In genomic region chr9:113875917-113876805, GRCh38 we compare ENCODE assay signal across 8 cellular contexts. TPM values are rescaled to one million over a fixed set of nuclear protein-coding genes. Genes with fewer than 3 reads are reported as not detected.
DNase-seq lines count a peak whose midpoint lies in the region; ATAC-seq and TF ChIP-seq lines count a peak whose summit lies in the region.

Gene ZNF618 (plus strand): TSS chr9:113876309. CDS start chr9:113876381, 72 bp downstream.

- H3K27ac ChIP-seq in CD4-positive, alpha-beta memory T cell (ENCODE audit: low read depth, low read length): no peak within 1 kb of the TSS
- H3K27ac ChIP-seq in PC-9: no peak within 1 kb of the TSS

- H3K36me3 ChIP-seq in CD4-positive, alpha-beta memory T cell (ENCODE audit: insufficient read depth, low read length): no peaks in the 10 kb centered on the region
- H3K36me3 ChIP-seq in PC-9 (ENCODE audit: low read depth): no peaks in the 10 kb centered on the region
- no peaks in the 10 kb centered on the region for H3K36me3 ChIP-seq in skeletal muscle satellite cell (ENCODE audit: insufficient read depth, low read length)

- peak within 1 kb of the TSS; percentile 92 for H3K4me2 ChIP-seq in PC-9
- peak within 1 kb of the TSS; percentile 78 for H3K4me2 ChIP-seq in skeletal muscle satellite cell (ENCODE audit: low read length)

- POLR2A ChIA-PET in CD4-positive, alpha-beta memory T cell (lab: Charles Lee; ENCODE audit: partially characterized antibody): no interaction called here
- POLR2A ChIA-PET in PC-9 (lab: Charles Lee; ENCODE audit: unreplicated experiment): no interaction called here
- POLR2A ChIA-PET in MCF 10A (lab: Yijun Ruan, JAX): interaction anchor here (0.6 to 2.4 kb wide), 3 partner anchors 29 to 68 kb away, joined by 4 to 5 read pairs (median 4); no protein-coding TSS in a partner anchor

- peaks cover 0 to 7% (median 4%) of the 10 kb centered on the region in 4 donors for H3K4me1 Mint-ChIP-seq in CD4-positive, alpha-beta memory T cell
- H3K4me1 Mint-ChIP-seq in MCF 10A (ENCODE audit: insufficient read depth, unreplicated experiment): peaks cover 12% of the 10 kb centered on the region

- no peaks in the 10 kb centered on the region for H3K27me3 ChIP-seq in CD4-positive, alpha-beta memory T cell (ENCODE audit: insufficient read depth, low read length)
- H3K27me3 ChIP-seq in PC-9 (ENCODE audit: insufficient read depth, low read depth) (peaks cover 53% of the 10 kb centered on the region), skeletal muscle satellite cell (ENCODE audit: control insufficient read depth, insufficient read depth, low read length) (peaks cover 14% of the 10 kb centered on the region)

- H3K79me2 ChIP-seq in PC-9 (ENCODE audit: low read depth): no peaks in the 10 kb centered on the region

- H4K20me1 ChIP-seq in PC-9 (ENCODE audit: insufficient read depth): no peaks in the 10 kb centered on the region

- CTCF ChIA-PET in CD4-positive, alpha-beta memory T cell (lab: Charles Lee; ENCODE audit: partially characterized antibody): interaction anchor here (0.8 kb wide), 1 partner anchor 36 kb away, joined by 3 read pairs; no protein-coding TSS in a partner anchor
- CTCF ChIA-PET in PC-9 (lab: Charles Lee) (interaction anchor here (0.5 to 1.1 kb wide), 3 partner anchors 110 to 201 kb away, joined by 3 to 10 read pairs (median 4); no protein-coding TSS in a partner anchor), MCF 10A (lab: Yijun Ruan, JAX) (interaction anchor here (1.1 to 4.1 kb wide), 10 partner anchors 13 to 194 kb away, joined by 3 to 20 read pairs (median 4); no protein-coding TSS in a partner anchor)

- ATAC-seq in GM19372 (IDR thresholded peaks at IDR 0.05; ENCODE audit: low read depth, unreplicated experiment) (peak; percentile 78), GM19467 (IDR thresholded peaks at IDR 0.05; ENCODE audit: unreplicated experiment) (no peak)

- H3K4me3 Mint-ChIP-seq in CD4-positive, alpha-beta memory T cell: peak within 1 kb of the TSS; percentile 88 to 99 (median 96)
- peak within 1 kb of the TSS; percentile 85 for H3K4me3 Mint-ChIP-seq in MCF 10A (ENCODE audit: unreplicated experiment)

- intact Hi-C loops in CD4-positive, alpha-beta memory T cell (cut with micrococcal nuclease): loop anchor here (1.0 kb wide), 1 partner anchor 69 kb away; no protein-coding TSS in a partner anchor
- intact Hi-C loops in PC-9 (cut with micrococcal nuclease; ENCODE audit: unreplicated experiment): loop anchor here (2.0 to 10.0 kb wide), 2 partner anchors 141 to 193 kb away; no protein-coding TSS in a partner anchor
- intact Hi-C loops in MCF 10A (cut with micrococcal nuclease): loop anchor here (1.0 to 2.0 kb wide), 2 partner anchors 69 to 87 kb away; no protein-coding TSS in a partner anchor

- no peak for TF ChIP-seq CTCF in PC-9 (conservative IDR thresholded peaks at IDR 0.05)
- no peak for TF ChIP-seq CTCF in MCF 10A (IDR thresholded peaks at IDR 0.05; ENCODE audit: unreplicated experiment)

- H3K4me3 ChIP-seq in CD4-positive, alpha-beta memory T cell (ENCODE audit: low read length in 2 of 2): peak within 1 kb of the TSS; percentile 43 to 47
- H3K4me3 ChIP-seq in PC-9: peak within 1 kb of the TSS; percentile 80
- H3K4me3 ChIP-seq in skeletal muscle satellite cell (ENCODE audit: low read length): peak within 1 kb of the TSS; percentile 79

- peaks cover 6 to 10% of the 10 kb centered on the region in 2 donors for H3K27me3 Mint-ChIP-seq in CD4-positive, alpha-beta memory T cell
- H3K27me3 Mint-ChIP-seq in MCF 10A (ENCODE audit: insufficient read depth, unreplicated experiment): peaks cover 2% of the 10 kb centered on the region

- DNase-seq in CD4-positive, alpha-beta memory T cell: peak in 4 of 5 donors; percentile 3 to 12 (median 8)
- DNase-seq in PC-9 (peak in 1 of 2 experiments; percentile 10), MCF 10A (ENCODE audit: unreplicated experiment) (peak; percentile 32), iPS-NIHi11 (ENCODE audit: low spot score) (peak; percentile 84), NCI-H2107 (lab: John Stamatoyannopoulos, UW) (no peak)

- H3K27ac Mint-ChIP-seq in CD4-positive, alpha-beta memory T cell: peak within 1 kb of the TSS in 3 of 7 donors; percentile 10 to 81 (median 33)
- H3K27ac Mint-ChIP-seq in MCF 10A (ENCODE audit: low read depth, unreplicated experiment): peak within 1 kb of the TSS; percentile 81

- BruUV-seq in PC-9 (replicated peaks; lab: Mats Ljungman, UMichigan): no TSS peak
- no TSS peak for BruUV-seq in MCF 10A (replicated peaks; lab: Mats Ljungman, UMichigan)

- peaks cover 0 to 2% of the 10 kb centered on the region in 2 donors for H3K36me3 Mint-ChIP-seq in CD4-positive, alpha-beta memory T cell
- no peaks in the 10 kb centered on the region for H3K36me3 Mint-ChIP-seq in MCF 10A (ENCODE audit: insufficient read depth, unreplicated experiment)

- H3K9me3 ChIP-seq in CD4-positive, alpha-beta memory T cell (ENCODE audit: control insufficient read depth in 1 of 2, low read length in 2 of 2): no peaks in the 10 kb centered on the region
- no peaks in the 10 kb centered on the region for H3K9me3 ChIP-seq in PC-9 (ENCODE audit: insufficient read depth, low read depth)
- H3K9me3 ChIP-seq in skeletal muscle satellite cell (replicated peaks; ENCODE audit: low read length): no peaks in the 10 kb centered on the region

- H2AFZ ChIP-seq in PC-9: peak within 1 kb of the TSS; percentile 93

- H3K4me1 ChIP-seq in CD4-positive, alpha-beta memory T cell (ENCODE audit: insufficient read depth, low read length): no peaks in the 10 kb centered on the region
- no peaks in the 10 kb centered on the region for H3K4me1 ChIP-seq in PC-9 (replicated peaks; ENCODE audit: insufficient read depth)
- peaks cover 7% of the 10 kb centered on the region for H3K4me1 ChIP-seq in skeletal muscle satellite cell (ENCODE audit: control insufficient read depth, insufficient read depth, low read length)

- H3K9ac ChIP-seq in skeletal muscle satellite cell (ENCODE audit: low read depth, low read length): peak within 1 kb of the TSS; percentile 80

- no peaks in the 10 kb centered on the region for H3F3A ChIP-seq in PC-9 (ENCODE audit: insufficient read depth, low read depth)

- H3K9me3 Mint-ChIP-seq in CD4-positive, alpha-beta memory T cell: no peaks in the 10 kb centered on the region
- no peaks in the 10 kb centered on the region for H3K9me3 Mint-ChIP-seq in MCF 10A (ENCODE audit: unreplicated experiment)

- H3K9me2 ChIP-seq in PC-9 (ENCODE audit: insufficient read depth): no peaks in the 10 kb centered on the region

RNA-seq across cellular contexts. Expression of gene ZNF618, which starts in this region (rescaled TPM):
- 1 to 10 TPM in 1 of 2 experiments, under 1 TPM in 1; 0.80 to 1.7 TPM for total RNA-seq in CD4-positive, alpha-beta memory T cell
- polyA plus RNA-seq in CD4-positive, alpha-beta memory T cell: under 1 TPM in 1 of 2 donors, not detected in 1; 0.79 TPM
- 0.20 and 0.23 TPM in 2 replicates for total RNA-seq in PC-9 (2021)
- total RNA-seq in MCF 10A (2022): 4.8 and 6.6 TPM in 2 replicates
- 3.5 and 4.6 TPM in 2 replicates for total RNA-seq in skeletal muscle satellite cell (2012; rRNA removed)
